In the genomic region with DNA sequence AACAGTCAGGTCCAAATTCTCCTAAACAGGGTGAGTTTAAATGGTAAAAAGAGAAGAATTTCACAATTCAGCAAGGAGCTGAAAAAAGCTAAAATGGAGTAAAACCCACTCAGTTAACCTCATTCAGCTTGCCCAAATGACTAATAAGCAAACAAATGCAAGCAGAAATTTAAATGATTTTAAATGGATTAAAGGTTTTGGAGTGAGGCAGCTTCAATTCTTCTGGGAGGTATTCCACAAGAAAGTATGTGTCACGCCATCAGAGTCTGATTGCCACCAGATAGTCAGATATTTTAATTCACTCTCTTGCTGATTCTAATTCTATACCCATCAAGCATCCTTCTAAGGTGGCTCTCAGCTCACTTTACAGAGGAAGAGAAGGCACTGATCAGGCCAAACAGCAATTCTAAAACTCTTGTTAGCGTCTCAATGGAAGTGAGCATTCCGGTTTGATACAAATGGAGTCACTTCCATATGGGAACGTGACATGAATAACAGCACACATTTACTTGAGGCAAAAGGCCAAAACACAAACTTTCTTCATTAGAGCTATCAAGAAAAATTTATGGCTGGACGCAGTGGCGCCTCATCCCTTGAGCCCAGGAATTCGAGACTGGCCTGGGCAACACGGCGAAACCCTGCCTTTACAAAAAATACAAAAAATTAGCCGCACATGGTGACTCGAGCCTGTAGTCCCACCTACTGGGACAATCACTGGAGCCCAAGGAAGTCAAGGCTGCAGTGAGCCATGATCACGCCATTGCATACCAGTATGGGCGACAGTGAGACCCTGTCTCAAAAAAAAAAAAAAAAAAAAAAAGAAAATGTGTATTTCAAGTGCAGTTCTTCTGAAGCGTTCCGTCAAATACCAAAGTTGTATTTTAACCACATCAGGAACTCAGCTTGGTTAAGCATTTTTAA, we compare ENCODE assay signal across 8 cellular contexts. TPM values are rescaled to one million over a fixed set of nuclear protein-coding genes. Genes with fewer than 3 reads are reported as not detected.
A peak's percentile ranks its signal among the peaks of the same experiment; 100 is the strongest.
DNase-seq lines count a peak whose midpoint lies in the region; ATAC-seq and TF ChIP-seq lines count a peak whose summit lies in the region.

No MANE protein-coding gene starts in this region.

- H3K4me3 ChIP-seq in GM12864 (ENCODE audit: low read depth, low read length) (peak overlapping the region; percentile 90), SK-N-SH (ENCODE audit: low read depth in 2 of 2, low read length in 1 of 2) (peak overlapping the region; percentile 83 to 97), fibroblast of villous mesenchyme (ENCODE audit: low read depth, low read length) (peak overlapping the region; percentile 82), skeletal muscle cell (ENCODE audit: low read depth, low read length) (peak overlapping the region; percentile 84)

- CTCF ChIA-PET in SK-N-SH (lab: Yijun Ruan, JAX), result interaction anchor here (1.1 to 4.2 kb wide), 5 partner anchors 11 to 390 kb away, joined by 3 to 16 read pairs (median 6); a partner anchor contains a TSS

- no peak for ATAC-seq in HG03521 (IDR thresholded peaks at IDR 0.05; ENCODE audit: unreplicated experiment)

- TF ChIP-seq RAD21 in SK-N-SH (IDR thresholded peaks at IDR 0.05; ENCODE audit: low read length), result no peak

- peaks cover 64% of the 10 kb centered on the region for H3K79me2 ChIP-seq in SK-N-SH (ENCODE audit: insufficient read depth)

- 21% methylated on average over 15 of the region's 15 CpGs for WGBS in SK-N-SH (ENCODE audit: low lambda C conversion rate)

- POLR2A ChIA-PET in SK-N-SH (lab: Yijun Ruan, JAX), result interaction anchor here (0.6 to 1.0 kb wide), 2 partner anchors 271 to 397 kb away, joined by 3 to 5 read pairs; no protein-coding TSS in a partner anchor

- H3K27me3 ChIP-seq in SK-N-SH (ENCODE audit: insufficient read depth), result no peaks in the 10 kb centered on the region

- H2AFZ ChIP-seq in SK-N-SH (ENCODE audit: low read depth), result peak overlapping the region; percentile 50; the same call in 1 of the 2 replicates

- no peaks in the 10 kb centered on the region for H3K9me3 ChIP-seq in SK-N-SH

- TF ChIP-seq CTCF in GM12864 (IDR thresholded peaks at IDR 0.05; ENCODE audit: low read depth, low read length, missing control alignments) (no peak), SK-N-SH (IDR thresholded peaks at IDR 0.05) (no peak), fibroblast of villous mesenchyme (IDR thresholded peaks at IDR 0.05; ENCODE audit: insufficient read depth, low read depth, low read length) (no peak)

- no peaks in the 10 kb centered on the region for H3K9me2 ChIP-seq in SK-N-SH

- H3K9ac ChIP-seq in SK-N-SH, result peak overlapping the region; percentile 80

- H3K4me1 ChIP-seq in SK-N-SH (ENCODE audit: control insufficient read depth in 1 of 2, insufficient read depth in 2 of 2, low read depth in 1 of 2, low read length in 1 of 2), result peaks cover 5 to 6% of the 10 kb centered on the region in 2 experiments; a peak in 2 of 4 replicates

- peaks cover 34 to 36% of the 10 kb centered on the region in 2 experiments for H3K36me3 ChIP-seq in SK-N-SH (replicated peaks in 1 of 2; ENCODE audit: control insufficient read depth in 1 of 2, insufficient read depth in 2 of 2, low read length in 1 of 2)

- peaks cover 23% of the 10 kb centered on the region; the same call in 1 of the 2 replicates for H4K20me1 ChIP-seq in SK-N-SH (ENCODE audit: insufficient read depth)

- peak overlapping the region; percentile 56 to 77 for H3K27ac ChIP-seq in SK-N-SH (ENCODE audit: low read depth in 2 of 2, low read length in 1 of 2)

- peak overlapping the region; percentile 83 for H3K4me2 ChIP-seq in SK-N-SH

- peaks cover 6% of the 10 kb centered on the region for H3F3A ChIP-seq in SK-N-SH (replicated peaks; ENCODE audit: insufficient read depth)

- TF ChIP-seq EP300 in SK-N-SH (IDR thresholded peaks at IDR 0.05; ENCODE audit: borderline replicate concordance in 1 of 2, low read depth in 1 of 2, low read length in 1 of 2), result no peak

- DNase-seq in GM12864 (ENCODE audit: low read depth), result no peak
- no peak for DNase-seq in SK-N-SH
- peak; percentile 26 for DNase-seq in fibroblast of villous mesenchyme (ENCODE audit: low read depth)
- DNase-seq in skeletal muscle cell (ENCODE audit: low read depth), result no peak
- no peak for DNase-seq in iPS-NIHi7 (ENCODE audit: extremely low spot score)
- DNase-seq in activated effector memory CD4-positive, alpha-beta T cell treated with Interleukin-2 at 50 U/mL for 16 hours, result no peak
- no peak for DNase-seq in NCI-H2171 (lab: John Stamatoyannopoulos, UW)

TF ChIP-seq in SK-N-SH, 30 proteins besides CTCF, POLR2A, EP300 and RAD21 (continues in another document):
- TF ChIP-seq, protein P1, sequence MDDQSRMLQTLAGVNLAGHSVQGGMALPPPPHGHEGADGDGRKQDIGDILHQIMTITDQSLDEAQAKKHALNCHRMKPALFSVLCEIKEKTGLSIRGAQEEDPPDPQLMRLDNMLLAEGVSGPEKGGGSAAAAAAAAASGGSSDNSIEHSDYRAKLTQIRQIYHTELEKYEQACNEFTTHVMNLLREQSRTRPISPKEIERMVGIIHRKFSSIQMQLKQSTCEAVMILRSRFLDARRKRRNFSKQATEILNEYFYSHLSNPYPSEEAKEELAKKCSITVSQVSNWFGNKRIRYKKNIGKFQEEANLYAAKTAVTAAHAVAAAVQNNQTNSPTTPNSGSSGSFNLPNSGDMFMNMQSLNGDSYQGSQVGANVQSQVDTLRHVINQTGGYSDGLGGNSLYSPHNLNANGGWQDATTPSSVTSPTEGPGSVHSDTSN (IDR thresholded peaks at IDR 0.05), result peak; percentile 17; the same call in 1 of the 2 replicates
- TF ChIP-seq, protein P2, sequence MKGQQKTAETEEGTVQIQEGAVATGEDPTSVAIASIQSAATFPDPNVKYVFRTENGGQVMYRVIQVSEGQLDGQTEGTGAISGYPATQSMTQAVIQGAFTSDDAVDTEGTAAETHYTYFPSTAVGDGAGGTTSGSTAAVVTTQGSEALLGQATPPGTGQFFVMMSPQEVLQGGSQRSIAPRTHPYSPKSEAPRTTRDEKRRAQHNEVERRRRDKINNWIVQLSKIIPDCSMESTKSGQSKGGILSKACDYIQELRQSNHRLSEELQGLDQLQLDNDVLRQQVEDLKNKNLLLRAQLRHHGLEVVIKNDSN (IDR thresholded peaks at IDR 0.05; ENCODE audit: borderline replicate concordance, low read depth), result no peak
- TF ChIP-seq FOSL2 (IDR thresholded peaks at IDR 0.05; ENCODE audit: borderline replicate concordance, low read depth) (no peak), YY1 (IDR thresholded peaks at IDR 0.05; ENCODE audit: low read depth) (no peak), POLR2AphosphoS5 (IDR thresholded peaks at IDR 0.05; ENCODE audit: low read depth, low read length) (no peak), CHD2 (IDR thresholded peaks at IDR 0.05; ENCODE audit: low read length, partially characterized antibody) (peak; percentile 13), SIN3A (IDR thresholded peaks at IDR 0.05; ENCODE audit: borderline replicate concordance, low read depth, low read length) (no peak), RXRA (IDR thresholded peaks at IDR 0.05; ENCODE audit: borderline replicate concordance, low read depth) (no peak), TEAD4 (IDR thresholded peaks at IDR 0.05; ENCODE audit: borderline replicate concordance, insufficient read depth) (no peak), MXI1 (IDR thresholded peaks at IDR 0.05; ENCODE audit: low read depth, low read length) (peak; percentile 37; the same call in 1 of the 2 replicates)
- TF ChIP-seq, protein P3, sequence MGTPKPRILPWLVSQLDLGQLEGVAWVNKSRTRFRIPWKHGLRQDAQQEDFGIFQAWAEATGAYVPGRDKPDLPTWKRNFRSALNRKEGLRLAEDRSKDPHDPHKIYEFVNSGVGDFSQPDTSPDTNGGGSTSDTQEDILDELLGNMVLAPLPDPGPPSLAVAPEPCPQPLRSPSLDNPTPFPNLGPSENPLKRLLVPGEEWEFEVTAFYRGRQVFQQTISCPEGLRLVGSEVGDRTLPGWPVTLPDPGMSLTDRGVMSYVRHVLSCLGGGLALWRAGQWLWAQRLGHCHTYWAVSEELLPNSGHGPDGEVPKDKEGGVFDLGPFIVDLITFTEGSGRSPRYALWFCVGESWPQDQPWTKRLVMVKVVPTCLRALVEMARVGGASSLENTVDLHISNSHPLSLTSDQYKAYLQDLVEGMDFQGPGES (IDR thresholded peaks at IDR 0.05; ENCODE audit: low read depth, low read length), result no peak
- TF ChIP-seq, protein P4, sequence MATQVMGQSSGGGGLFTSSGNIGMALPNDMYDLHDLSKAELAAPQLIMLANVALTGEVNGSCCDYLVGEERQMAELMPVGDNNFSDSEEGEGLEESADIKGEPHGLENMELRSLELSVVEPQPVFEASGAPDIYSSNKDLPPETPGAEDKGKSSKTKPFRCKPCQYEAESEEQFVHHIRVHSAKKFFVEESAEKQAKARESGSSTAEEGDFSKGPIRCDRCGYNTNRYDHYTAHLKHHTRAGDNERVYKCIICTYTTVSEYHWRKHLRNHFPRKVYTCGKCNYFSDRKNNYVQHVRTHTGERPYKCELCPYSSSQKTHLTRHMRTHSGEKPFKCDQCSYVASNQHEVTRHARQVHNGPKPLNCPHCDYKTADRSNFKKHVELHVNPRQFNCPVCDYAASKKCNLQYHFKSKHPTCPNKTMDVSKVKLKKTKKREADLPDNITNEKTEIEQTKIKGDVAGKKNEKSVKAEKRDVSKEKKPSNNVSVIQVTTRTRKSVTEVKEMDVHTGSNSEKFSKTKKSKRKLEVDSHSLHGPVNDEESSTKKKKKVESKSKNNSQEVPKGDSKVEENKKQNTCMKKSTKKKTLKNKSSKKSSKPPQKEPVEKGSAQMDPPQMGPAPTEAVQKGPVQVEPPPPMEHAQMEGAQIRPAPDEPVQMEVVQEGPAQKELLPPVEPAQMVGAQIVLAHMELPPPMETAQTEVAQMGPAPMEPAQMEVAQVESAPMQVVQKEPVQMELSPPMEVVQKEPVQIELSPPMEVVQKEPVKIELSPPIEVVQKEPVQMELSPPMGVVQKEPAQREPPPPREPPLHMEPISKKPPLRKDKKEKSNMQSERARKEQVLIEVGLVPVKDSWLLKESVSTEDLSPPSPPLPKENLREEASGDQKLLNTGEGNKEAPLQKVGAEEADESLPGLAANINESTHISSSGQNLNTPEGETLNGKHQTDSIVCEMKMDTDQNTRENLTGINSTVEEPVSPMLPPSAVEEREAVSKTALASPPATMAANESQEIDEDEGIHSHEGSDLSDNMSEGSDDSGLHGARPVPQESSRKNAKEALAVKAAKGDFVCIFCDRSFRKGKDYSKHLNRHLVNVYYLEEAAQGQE (IDR thresholded peaks at IDR 0.05; ENCODE audit: low read depth, low read length), result no peak

RNA-seq across cellular contexts. Expression of a gene that starts 2.0 kb away (rescaled TPM):
- polyA plus RNA-seq in SK-N-SH (2012; rRNA removed), result 7.5 and 10.1 TPM in 2 replicates
- 4.6 and 5.3 TPM in 2 replicates for polyA plus RNA-seq in SK-N-SH (2012; cell fraction: cytosol; rRNA removed)
- polyA plus RNA-seq in SK-N-SH (2012; cell fraction: nucleus; rRNA removed), result 19.8 and 43.7 TPM in 2 replicates
- 21.6 and 26.3 TPM in 2 replicates for total RNA-seq in fibroblast of villous mesenchyme

RNA-seq across cellular contexts. Expression of a gene that starts 34.7 kb away (rescaled TPM):
- 0.03 and 0.10 TPM in 2 replicates for polyA plus RNA-seq in SK-N-SH (2012; rRNA removed)
- 0.05 and 0.08 TPM in 2 replicates for polyA plus RNA-seq in SK-N-SH (2012; cell fraction: cytosol; rRNA removed)
- 0.05 and 0.14 TPM in 2 replicates for polyA plus RNA-seq in SK-N-SH (2012; cell fraction: nucleus; rRNA removed)
- total RNA-seq in fibroblast of villous mesenchyme, result not detected in 2 replicates
